8 cellular contexts compared by ENCODE assay signal in the genomic region with DNA sequence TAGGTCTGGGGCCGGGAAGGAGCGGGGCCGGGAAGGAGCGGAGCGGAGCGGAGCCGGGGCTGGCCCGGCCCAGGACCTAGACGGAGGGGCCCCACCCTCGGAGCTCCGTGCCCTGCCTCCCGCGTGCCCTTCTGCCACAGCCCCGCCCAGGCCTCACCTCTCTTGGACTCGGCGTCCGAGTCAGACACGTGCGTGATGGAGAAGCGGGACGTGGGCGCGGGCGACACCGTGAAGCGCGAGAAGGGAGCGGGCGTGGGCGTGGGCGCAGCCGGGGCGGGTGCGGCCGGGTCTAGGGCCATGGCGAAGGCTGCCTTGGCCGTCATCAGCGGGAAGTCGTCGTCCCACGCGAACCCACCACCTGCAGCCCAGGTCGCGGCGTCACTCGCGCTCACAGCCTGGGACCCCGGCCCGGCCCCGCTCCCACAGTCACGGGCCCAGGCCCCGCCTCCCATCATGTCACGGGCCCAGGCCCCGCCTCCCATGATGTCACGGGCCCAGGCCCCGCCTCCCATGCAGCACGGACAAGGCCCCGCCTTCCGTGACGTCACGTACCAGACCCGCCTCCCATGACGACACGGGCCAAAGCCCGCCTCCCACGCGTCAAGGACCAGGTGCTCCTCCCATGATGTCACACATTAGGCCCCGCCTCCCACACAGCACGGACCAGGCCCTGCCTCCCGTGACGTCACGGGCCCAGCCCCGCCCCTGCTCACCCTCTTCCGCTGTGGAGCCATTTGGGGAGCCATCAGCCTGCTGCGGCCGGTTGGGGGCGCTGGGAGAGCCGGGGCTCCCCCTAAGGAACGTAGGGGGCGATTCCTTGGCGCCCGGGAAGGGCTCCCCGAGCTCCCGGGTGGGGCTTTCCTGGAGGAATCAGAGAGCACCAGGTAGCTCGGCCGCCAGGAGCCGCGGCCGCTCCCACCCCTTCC. TPM values are rescaled to one million over a fixed set of nuclear protein-coding genes. Genes with fewer than 3 reads are reported as not detected.
DNase-seq lines count a peak whose midpoint lies in the region; ATAC-seq and TF ChIP-seq lines count a peak whose summit lies in the region.

No MANE protein-coding gene starts in this region.

- TF ChIP-seq CTCF in GM13977 (IDR thresholded peaks at IDR 0.05; ENCODE audit: extremely low read depth, insufficient read depth, missing control alignments), result no peak

- ATAC-seq in GM21423 (IDR thresholded peaks at IDR 0.05; ENCODE audit: unreplicated experiment) (no peak), GM18505 (IDR thresholded peaks at IDR 0.05; ENCODE audit: unreplicated experiment) (no peak)

- peak; percentile 87 for DNase-seq in GM13977 (ENCODE audit: low spot score)
- peak; percentile 95 for DNase-seq in NCI-H146 (lab: John Stamatoyannopoulos, UW)
- peak; percentile 88 for DNase-seq in activated CD4-positive, CD25-positive, alpha-beta regulatory T cell treated with anti-CD3 and anti-CD28 coated beads, Interleukin-2, amount 50 U/mL, for 72 hours
- peak; percentile 19 to 99 (median 91) for DNase-seq in caudate nucleus (lab: John Stamatoyannopoulos, UW)
- peak; percentile 76 to 84 (median 82) for DNase-seq in immature natural killer cell
- peak; percentile 83 to 92 (median 86) for DNase-seq in stimulated activated CD4-positive, alpha-beta T cell treated with anti-CD3 and anti-CD28 coated beads, Interleukin-12 subunit alpha, Interleukin-12 subunit beta, amount 100 ng/mL, for 48 hours (ENCODE audit: low read depth in 2 of 3, low spot score in 1 of 3)

- peaks cover 0 to 1% of the 10 kb centered on the region in 2 donors for H3K4me1 Mint-ChIP-seq in immature natural killer cell

- H3K27ac ChIP-seq in caudate nucleus (ENCODE audit: low read depth, low read length), result peak overlapping the region; percentile 77

- peak overlapping the region in 4 of 6 donors; percentile 70 to 85 (median 82) for H3K27ac Mint-ChIP-seq in immature natural killer cell

- no peak for TF ChIP-seq POLR2A in GM18505 (IDR thresholded peaks at IDR 0.05; ENCODE audit: borderline replicate concordance, extremely low read depth, insufficient read depth, insufficient read length)

- peaks cover 0 to 3% (median 0%) of the 10 kb centered on the region in 3 donors for H3K27me3 Mint-ChIP-seq in immature natural killer cell (ENCODE audit: low read depth in 3 of 3)

- H3K36me3 Mint-ChIP-seq in immature natural killer cell, result no peaks in the 10 kb centered on the region

- H3K9me3 Mint-ChIP-seq in immature natural killer cell, result no peaks in the 10 kb centered on the region

- peak overlapping the region in 4 of 5 donors; percentile 48 to 65 (median 58) for H3K4me3 Mint-ChIP-seq in immature natural killer cell

- in situ Hi-C loops in GM13977 (cut with MboI; ENCODE audit: low pct_unique_long_range_greater_than_20kb, low sequenced_read_pairs, unreplicated experiment), result no loop called here

RNA-seq across cellular contexts. Expression of a gene that starts 45.8 kb away (rescaled TPM):
- polyA plus RNA-seq in immature natural killer cell, result not detected

RNA-seq across cellular contexts. Expression of a gene that starts 46.5 kb away (rescaled TPM):
- 1 to 10 TPM in 1 of 3 donors, under 1 TPM in 2; 0.52 to 2.9 (median 0.97) TPM for polyA plus RNA-seq in immature natural killer cell
